28 cellular contexts compared by ENCODE assay signal in the genomic region with DNA sequence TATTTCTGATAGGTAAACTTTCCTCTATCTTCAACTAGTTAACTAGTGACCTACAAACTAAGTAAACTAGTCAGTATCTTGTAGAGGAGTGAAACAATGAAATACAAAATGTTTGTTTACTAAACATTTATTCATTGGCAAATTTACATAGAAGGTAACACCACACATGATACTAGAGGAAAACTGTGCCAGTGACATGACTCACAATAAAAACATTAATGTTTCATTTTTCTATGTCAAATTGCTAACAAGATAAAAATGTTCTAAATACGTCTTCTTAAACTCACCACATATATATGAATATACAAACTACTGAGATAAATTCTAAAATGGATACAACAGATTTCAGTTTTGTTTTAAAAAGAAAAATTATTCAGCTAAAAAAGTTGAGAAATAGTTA.
DNase-seq lines count a peak whose midpoint lies in the region; ATAC-seq, FAIRE-seq and TF ChIP-seq lines count a peak whose summit lies in the region.
"Had no signal": no experiment of that assay in that cellular context is flagged by ENCODE, and none has a peak within 500 bp of the region (broad histone marks: within the 10 kb centered on the region; RNA-seq: fewer than 3 reads in every experiment).

No MANE protein-coding gene starts in this region.

- H4K20me1 ChIP-seq in PC-3 (ENCODE audit: low read length) = no peaks in the 10 kb centered on the region

- H3K27ac ChIP-seq in PC-3 (ENCODE audit: low read length) (no peak overlapping the region), Peyer's patch (no peak overlapping the region)
- H3K27ac ChIP-seq: brain microvascular endothelial cell, foreskin keratinocyte, SJCRH30, suprapubic skin had no signal

- CTCF ChIA-PET in PC-3 (lab: Charles Lee) = no interaction called here

- H3K9me3 ChIP-seq in PC-3 (ENCODE audit: low read length) = no peaks in the 10 kb centered on the region
- no peaks in the 10 kb centered on the region for H3K9me3 ChIP-seq in Peyer's patch
- H3K9me3 ChIP-seq: Caco-2, SJCRH30, suprapubic skin had no signal

- DNase-seq in AG10803 (ENCODE audit: low read depth) = peak; percentile 9
- DNase-seq in PC-3 = peak; percentile 79
- DNase-seq in choroid plexus epithelial cell (ENCODE audit: low read depth) = peak; percentile 51
- DNase-seq in frontal cortex (ENCODE audit: low spot score in 2 of 2) = no peak
- no peak for DNase-seq in glomerular visceral epithelial cell (ENCODE audit: extremely low spot score)
- DNase-seq in GM20000 (ENCODE audit: low spot score) = no peak
- no peak for DNase-seq in Peyer's patch
- DNase-seq: activated effector memory CD4-positive, alpha-beta T cell treated with anti-CD3 and anti-CD28 coated beads, Interleukin-2, amount 50 U/mL, for 16 hours; brain microvascular endothelial cell; C1 segment of cervical spinal cord; Caco-2; cortex of kidney; DMS79; HFFc6; hippocampal formation; immature natural killer cell; left ventricle myocardium superior; natural killer cell; NCI-H2081 treated with DMSO at 0.1 percent for 48 hours; retina; SJCRH30; stimulated activated CD4-positive, alpha-beta T cell treated with anti-CD3 and anti-CD28 coated beads, Interleukin-4, amount 100 ng/mL, for 24 hours; stimulated activated naive B cell treated with anti-CD40 and anti-IgM and Interleukin-4, amounts not matched to agents 10 μg/mL and 1 μg/mL and 100 μg/mL, for 72 hours had no signal

- ATAC-seq in PC-3 (peak; percentile 71), GM19324 (IDR thresholded peaks at IDR 0.05; ENCODE audit: low FRiP score, unreplicated experiment) (no peak)
- ATAC-seq: foreskin keratinocyte; left ventricle myocardium superior; natural killer cell; Panc1; stimulated activated naive B cell treated with anti-CD40 and anti-IgM and Interleukin-4, amounts not matched to agents 10 μg/mL and 1 μg/mL and 100 μg/mL, for 72 hours had no signal

- intact Hi-C loops in PC-3 (cut with micrococcal nuclease) = no loop called here

- no peak overlapping the region for H3K9ac ChIP-seq in PC-3 (ENCODE audit: low read length)

- peak overlapping the region; percentile 1 for H3K4me2 ChIP-seq in PC-3 (ENCODE audit: low read length)

- H3K27me3 ChIP-seq in PC-3 (ENCODE audit: low read length) (no peaks in the 10 kb centered on the region), Peyer's patch (no peaks in the 10 kb centered on the region)
- H3K27me3 ChIP-seq: brain microvascular endothelial cell, foreskin keratinocyte, SJCRH30, suprapubic skin had no signal

- TF ChIP-seq CTCF in AG10803 (conservative IDR thresholded peaks at IDR 0.05; ENCODE audit: low read length) = no peak
- no peak for TF ChIP-seq CTCF in PC-3 (conservative IDR thresholded peaks at IDR 0.05; ENCODE audit: low read depth, low read length)
- TF ChIP-seq CTCF in choroid plexus epithelial cell (conservative IDR thresholded peaks at IDR 0.05; ENCODE audit: low read depth, low read length) = no peak
- TF ChIP-seq CTCF in GM20000 (IDR thresholded peaks at IDR 0.05; ENCODE audit: extremely low read depth, missing control alignments) = no peak
- TF ChIP-seq CTCF in Peyer's patch (IDR thresholded peaks at IDR 0.05) = no peak

- H3K4me3 ChIP-seq in AG10803 (ENCODE audit: low read length) (no peak overlapping the region), PC-3 (ENCODE audit: low read length) (no peak overlapping the region), choroid plexus epithelial cell (ENCODE audit: low read depth, low read length) (no peak overlapping the region), Peyer's patch (no peak overlapping the region)
- H3K4me3 ChIP-seq: SJCRH30, suprapubic skin had no signal

- H3K4me1 ChIP-seq in PC-3 (ENCODE audit: insufficient read depth, low read length) (peaks cover 16% of the 10 kb centered on the region), Peyer's patch (no peaks in the 10 kb centered on the region)
- H3K4me1 ChIP-seq: foreskin keratinocyte had no signal

- TF ChIP-seq POLR2A in Peyer's patch (IDR thresholded peaks at IDR 0.05) = no peak

- H3K79me2 ChIP-seq in PC-3 (ENCODE audit: low read length) = no peaks in the 10 kb centered on the region

- BruUV-seq in PC-3 (replicated peaks; lab: Mats Ljungman, UMichigan) = no TSS peak

- no peaks in the 10 kb centered on the region for H3K9me2 ChIP-seq in PC-3 (replicated peaks; ENCODE audit: low read length)

- H3K36me3 ChIP-seq in PC-3 (ENCODE audit: low read depth, low read length) = no peaks in the 10 kb centered on the region; the same call in 1 of the 2 replicates
- H3K36me3 ChIP-seq in Peyer's patch = no peaks in the 10 kb centered on the region
- H3K36me3 ChIP-seq: brain microvascular endothelial cell had no signal

- no peak overlapping the region for H2AFZ ChIP-seq in PC-3 (ENCODE audit: low read length)

- no peaks in the 10 kb centered on the region for H3F3A ChIP-seq in PC-3 (ENCODE audit: low read length, unreplicated experiment)

- peak; percentile 65 for FAIRE-seq in frontal cortex (lab: Jason Lieb, UNC)
- FAIRE-seq: TTC549 had no signal

- POLR2A ChIA-PET in PC-3 (lab: Charles Lee; ENCODE audit: unreplicated experiment) = no interaction called here

Comparison
In these comparisons a context has a peak if more than half of its experiments do, and no peak if none do; other contexts are left out.
1. DNase-seq: peak in AG10803 (single experiment), PC-3 (single experiment) and choroid plexus epithelial cell (single experiment); none in frontal cortex (0 of 2), glomerular visceral epithelial cell (single experiment), GM20000 (single experiment) and Peyer's patch (0 of 3).